1 cellular context compared by ENCODE assay signal in the genomic region with DNA sequence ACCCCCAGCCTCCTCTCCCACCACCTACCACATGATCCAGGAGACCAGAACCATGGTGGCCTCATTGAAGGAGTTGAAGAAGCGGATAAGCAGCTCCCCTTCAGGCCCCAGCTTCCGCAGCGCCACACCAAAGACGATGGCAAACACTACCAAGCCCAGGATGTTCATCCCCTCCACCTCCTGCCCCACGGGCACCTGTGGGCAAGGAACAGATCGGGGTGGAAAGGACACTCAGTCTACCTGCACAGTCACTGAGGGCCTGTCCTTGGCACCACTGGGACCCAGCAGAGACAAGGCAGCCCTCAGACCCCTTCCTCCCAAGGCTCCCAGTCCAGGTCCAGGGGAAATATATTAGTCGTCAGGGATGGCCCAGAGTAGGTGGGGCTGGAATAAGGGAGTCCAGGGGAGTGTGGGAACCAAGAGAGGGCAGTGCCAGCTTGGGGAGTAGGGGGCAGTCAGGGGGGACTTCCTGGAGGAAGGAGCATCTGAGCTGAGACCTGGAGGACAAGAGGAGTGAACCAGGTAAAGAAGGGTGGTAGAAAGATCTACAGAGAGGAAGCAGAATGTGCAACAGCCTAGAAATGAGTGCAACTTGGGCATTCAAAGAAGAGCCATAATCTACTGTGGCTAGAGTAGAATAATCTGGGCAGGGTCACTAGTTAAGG.
TF ChIP-seq lines count a peak whose summit lies in the region.

No MANE protein-coding gene starts in this region.

TF ChIP-seq in WTC11, 78 proteins besides CTCF, POLR2A, EP300 and RAD21 (continued from another document):
- TF ChIP-seq, protein P1, sequence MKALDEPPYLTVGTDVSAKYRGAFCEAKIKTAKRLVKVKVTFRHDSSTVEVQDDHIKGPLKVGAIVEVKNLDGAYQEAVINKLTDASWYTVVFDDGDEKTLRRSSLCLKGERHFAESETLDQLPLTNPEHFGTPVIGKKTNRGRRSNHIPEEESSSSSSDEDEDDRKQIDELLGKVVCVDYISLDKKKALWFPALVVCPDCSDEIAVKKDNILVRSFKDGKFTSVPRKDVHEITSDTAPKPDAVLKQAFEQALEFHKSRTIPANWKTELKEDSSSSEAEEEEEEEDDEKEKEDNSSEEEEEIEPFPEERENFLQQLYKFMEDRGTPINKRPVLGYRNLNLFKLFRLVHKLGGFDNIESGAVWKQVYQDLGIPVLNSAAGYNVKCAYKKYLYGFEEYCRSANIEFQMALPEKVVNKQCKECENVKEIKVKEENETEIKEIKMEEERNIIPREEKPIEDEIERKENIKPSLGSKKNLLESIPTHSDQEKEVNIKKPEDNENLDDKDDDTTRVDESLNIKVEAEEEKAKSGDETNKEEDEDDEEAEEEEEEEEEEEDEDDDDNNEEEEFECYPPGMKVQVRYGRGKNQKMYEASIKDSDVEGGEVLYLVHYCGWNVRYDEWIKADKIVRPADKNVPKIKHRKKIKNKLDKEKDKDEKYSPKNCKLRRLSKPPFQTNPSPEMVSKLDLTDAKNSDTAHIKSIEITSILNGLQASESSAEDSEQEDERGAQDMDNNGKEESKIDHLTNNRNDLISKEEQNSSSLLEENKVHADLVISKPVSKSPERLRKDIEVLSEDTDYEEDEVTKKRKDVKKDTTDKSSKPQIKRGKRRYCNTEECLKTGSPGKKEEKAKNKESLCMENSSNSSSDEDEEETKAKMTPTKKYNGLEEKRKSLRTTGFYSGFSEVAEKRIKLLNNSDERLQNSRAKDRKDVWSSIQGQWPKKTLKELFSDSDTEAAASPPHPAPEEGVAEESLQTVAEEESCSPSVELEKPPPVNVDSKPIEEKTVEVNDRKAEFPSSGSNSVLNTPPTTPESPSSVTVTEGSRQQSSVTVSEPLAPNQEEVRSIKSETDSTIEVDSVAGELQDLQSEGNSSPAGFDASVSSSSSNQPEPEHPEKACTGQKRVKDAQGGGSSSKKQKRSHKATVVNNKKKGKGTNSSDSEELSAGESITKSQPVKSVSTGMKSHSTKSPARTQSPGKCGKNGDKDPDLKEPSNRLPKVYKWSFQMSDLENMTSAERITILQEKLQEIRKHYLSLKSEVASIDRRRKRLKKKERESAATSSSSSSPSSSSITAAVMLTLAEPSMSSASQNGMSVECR (CRISPR knock-in tag; IDR thresholded peaks at IDR 0.05; ENCODE audit: borderline replicate concordance) = no peak
- TF ChIP-seq ZNF423 (CRISPR knock-in tag; IDR thresholded peaks at IDR 0.05) = no peak
- no peak for TF ChIP-seq ATF1 (CRISPR knock-in tag; IDR thresholded peaks at IDR 0.05)
- TF ChIP-seq, protein P2, sequence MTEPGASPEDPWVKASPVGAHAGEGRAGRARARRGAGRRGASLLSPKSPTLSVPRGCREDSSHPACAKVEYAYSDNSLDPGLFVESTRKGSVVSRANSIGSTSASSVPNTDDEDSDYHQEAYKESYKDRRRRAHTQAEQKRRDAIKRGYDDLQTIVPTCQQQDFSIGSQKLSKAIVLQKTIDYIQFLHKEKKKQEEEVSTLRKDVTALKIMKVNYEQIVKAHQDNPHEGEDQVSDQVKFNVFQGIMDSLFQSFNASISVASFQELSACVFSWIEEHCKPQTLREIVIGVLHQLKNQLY (CRISPR knock-in tag; IDR thresholded peaks at IDR 0.05) = no peak
- TF ChIP-seq, protein P3, sequence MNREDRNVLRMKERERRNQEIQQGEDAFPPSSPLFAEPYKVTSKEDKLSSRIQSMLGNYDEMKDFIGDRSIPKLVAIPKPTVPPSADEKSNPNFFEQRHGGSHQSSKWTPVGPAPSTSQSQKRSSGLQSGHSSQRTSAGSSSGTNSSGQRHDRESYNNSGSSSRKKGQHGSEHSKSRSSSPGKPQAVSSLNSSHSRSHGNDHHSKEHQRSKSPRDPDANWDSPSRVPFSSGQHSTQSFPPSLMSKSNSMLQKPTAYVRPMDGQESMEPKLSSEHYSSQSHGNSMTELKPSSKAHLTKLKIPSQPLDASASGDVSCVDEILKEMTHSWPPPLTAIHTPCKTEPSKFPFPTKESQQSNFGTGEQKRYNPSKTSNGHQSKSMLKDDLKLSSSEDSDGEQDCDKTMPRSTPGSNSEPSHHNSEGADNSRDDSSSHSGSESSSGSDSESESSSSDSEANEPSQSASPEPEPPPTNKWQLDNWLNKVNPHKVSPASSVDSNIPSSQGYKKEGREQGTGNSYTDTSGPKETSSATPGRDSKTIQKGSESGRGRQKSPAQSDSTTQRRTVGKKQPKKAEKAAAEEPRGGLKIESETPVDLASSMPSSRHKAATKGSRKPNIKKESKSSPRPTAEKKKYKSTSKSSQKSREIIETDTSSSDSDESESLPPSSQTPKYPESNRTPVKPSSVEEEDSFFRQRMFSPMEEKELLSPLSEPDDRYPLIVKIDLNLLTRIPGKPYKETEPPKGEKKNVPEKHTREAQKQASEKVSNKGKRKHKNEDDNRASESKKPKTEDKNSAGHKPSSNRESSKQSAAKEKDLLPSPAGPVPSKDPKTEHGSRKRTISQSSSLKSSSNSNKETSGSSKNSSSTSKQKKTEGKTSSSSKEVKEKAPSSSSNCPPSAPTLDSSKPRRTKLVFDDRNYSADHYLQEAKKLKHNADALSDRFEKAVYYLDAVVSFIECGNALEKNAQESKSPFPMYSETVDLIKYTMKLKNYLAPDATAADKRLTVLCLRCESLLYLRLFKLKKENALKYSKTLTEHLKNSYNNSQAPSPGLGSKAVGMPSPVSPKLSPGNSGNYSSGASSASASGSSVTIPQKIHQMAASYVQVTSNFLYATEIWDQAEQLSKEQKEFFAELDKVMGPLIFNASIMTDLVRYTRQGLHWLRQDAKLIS (CRISPR knock-in tag; IDR thresholded peaks at IDR 0.05; ENCODE audit: borderline replicate concordance) = no peak
- TF ChIP-seq ZNF317 (CRISPR knock-in tag; IDR thresholded peaks at IDR 0.05; ENCODE audit: borderline replicate concordance, low read depth) = no peak
- TF ChIP-seq, protein P4, sequence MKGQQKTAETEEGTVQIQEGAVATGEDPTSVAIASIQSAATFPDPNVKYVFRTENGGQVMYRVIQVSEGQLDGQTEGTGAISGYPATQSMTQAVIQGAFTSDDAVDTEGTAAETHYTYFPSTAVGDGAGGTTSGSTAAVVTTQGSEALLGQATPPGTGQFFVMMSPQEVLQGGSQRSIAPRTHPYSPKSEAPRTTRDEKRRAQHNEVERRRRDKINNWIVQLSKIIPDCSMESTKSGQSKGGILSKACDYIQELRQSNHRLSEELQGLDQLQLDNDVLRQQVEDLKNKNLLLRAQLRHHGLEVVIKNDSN (CRISPR knock-in tag; IDR thresholded peaks at IDR 0.05) = no peak
- TF ChIP-seq ELF4 (CRISPR knock-in tag; IDR thresholded peaks at IDR 0.05; ENCODE audit: low read depth) = no peak
- no peak for TF ChIP-seq CBFB (CRISPR knock-in tag; IDR thresholded peaks at IDR 0.05; ENCODE audit: low read depth)
- TF ChIP-seq, protein P5, sequence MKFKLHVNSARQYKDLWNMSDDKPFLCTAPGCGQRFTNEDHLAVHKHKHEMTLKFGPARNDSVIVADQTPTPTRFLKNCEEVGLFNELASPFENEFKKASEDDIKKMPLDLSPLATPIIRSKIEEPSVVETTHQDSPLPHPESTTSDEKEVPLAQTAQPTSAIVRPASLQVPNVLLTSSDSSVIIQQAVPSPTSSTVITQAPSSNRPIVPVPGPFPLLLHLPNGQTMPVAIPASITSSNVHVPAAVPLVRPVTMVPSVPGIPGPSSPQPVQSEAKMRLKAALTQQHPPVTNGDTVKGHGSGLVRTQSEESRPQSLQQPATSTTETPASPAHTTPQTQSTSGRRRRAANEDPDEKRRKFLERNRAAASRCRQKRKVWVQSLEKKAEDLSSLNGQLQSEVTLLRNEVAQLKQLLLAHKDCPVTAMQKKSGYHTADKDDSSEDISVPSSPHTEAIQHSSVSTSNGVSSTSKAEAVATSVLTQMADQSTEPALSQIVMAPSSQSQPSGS (CRISPR knock-in tag; IDR thresholded peaks at IDR 0.05; ENCODE audit: borderline replicate concordance, low read depth) = no peak
- no peak for TF ChIP-seq TP53 (CRISPR knock-in tag; IDR thresholded peaks at IDR 0.05)
- TF ChIP-seq MYBL2 (CRISPR knock-in tag; IDR thresholded peaks at IDR 0.05) = no peak
- no peak for TF ChIP-seq CREB1 (CRISPR knock-in tag; IDR thresholded peaks at IDR 0.05)
- TF ChIP-seq SMAD3 (CRISPR knock-in tag; IDR thresholded peaks at IDR 0.05; ENCODE audit: borderline replicate concordance) = no peak
- TF ChIP-seq NFYB (CRISPR knock-in tag; conservative IDR thresholded peaks at IDR 0.05; ENCODE audit: low read depth) = no peak
